ENCODE assay signal across 8 cellular contexts in genomic region chr14:77320238-77320935, GRCh38. TPM values are rescaled to one million over a fixed set of nuclear protein-coding genes. Genes with fewer than 3 reads are reported as not detected.
A peak's percentile ranks its signal among the peaks of the same experiment; 100 is the strongest.
DNase-seq lines count a peak whose midpoint lies in the region; ATAC-seq and TF ChIP-seq lines count a peak whose summit lies in the region.

TSS of gene POMT2 (minus strand) at chr14:77320883. CDS start at chr14:77320681, 202 bp downstream.

- CTCF ChIA-PET in activated CD4-positive, alpha-beta T cell treated with anti-CD3 and anti-CD28 coated beads for 36 hours (lab: Charles Lee): interaction anchor here (0.7 to 2.2 kb wide), 5 partner anchors 14 to 441 kb away, joined by 3 to 10 read pairs (median 7); partner anchors contain the start of genes AHSA1 and SNW1

- peak within 1 kb of the TSS; percentile 98 for H3K4me3 ChIP-seq in choroid plexus epithelial cell (ENCODE audit: low read depth, low read length)

- peak; percentile 98 for DNase-seq in Ammon's horn (ENCODE audit: low spot score)
- peak; percentile 87 for DNase-seq in NCI-H510A (lab: John Stamatoyannopoulos, UW)
- DNase-seq in activated CD4-positive, alpha-beta T cell treated with anti-CD3 and anti-CD28 coated beads for 36 hours: peak; percentile 95
- DNase-seq in choroid plexus epithelial cell (ENCODE audit: low read depth): peak; percentile 90
- DNase-seq in kidney glomerular epithelial cell (lab: John Stamatoyannopoulos, UW): peak; percentile 58
- DNase-seq in stimulated activated CD4-positive, alpha-beta T cell treated with anti-CD3 and anti-CD28 coated beads, Interleukin-1b, Interleukin-23, amount 100 ng/mL, for 24 hours (ENCODE audit: low read depth in 4 of 4, low spot score in 1 of 4): peak; percentile 77 to 88 (median 86)

- POLR2A ChIA-PET in activated CD4-positive, alpha-beta T cell treated with anti-CD3 and anti-CD28 coated beads for 36 hours (lab: Charles Lee): interaction anchor here (0.9 to 1.5 kb wide), 3 partner anchors 16 to 220 kb away, joined by 4 to 10 read pairs (median 8); partner anchors contain the start of genes SAMD15 and TMED8

- no peaks in the 10 kb centered on the region for H3K9me3 Mint-ChIP-seq in activated CD4-positive, alpha-beta T cell treated with anti-CD3 and anti-CD28 coated beads for 36 hours (ENCODE audit: low read depth)

- H3K36me3 Mint-ChIP-seq in activated CD4-positive, alpha-beta T cell treated with anti-CD3 and anti-CD28 coated beads for 36 hours (ENCODE audit: low read depth): no peaks in the 10 kb centered on the region

- no peak for TF ChIP-seq CTCF in choroid plexus epithelial cell (conservative IDR thresholded peaks at IDR 0.05; ENCODE audit: low read depth, low read length)

- H3K4me1 Mint-ChIP-seq in activated CD4-positive, alpha-beta T cell treated with anti-CD3 and anti-CD28 coated beads for 36 hours: peaks cover 19% of the 10 kb centered on the region

- no peaks in the 10 kb centered on the region for H3K27me3 Mint-ChIP-seq in activated CD4-positive, alpha-beta T cell treated with anti-CD3 and anti-CD28 coated beads for 36 hours

- H3K4me3 Mint-ChIP-seq in activated CD4-positive, alpha-beta T cell treated with anti-CD3 and anti-CD28 coated beads for 36 hours: peak within 1 kb of the TSS; percentile 92

- peak within 1 kb of the TSS; percentile 99 for H3K27ac Mint-ChIP-seq in activated CD4-positive, alpha-beta T cell treated with anti-CD3 and anti-CD28 coated beads for 36 hours

- ATAC-seq in GM19035 (IDR thresholded peaks at IDR 0.05; ENCODE audit: unreplicated experiment) (peak; percentile 66), HG03354 (IDR thresholded peaks at IDR 0.05; ENCODE audit: poor library complexity, severe bottlenecking, unreplicated experiment) (peak; percentile 72)
- peak; percentile 53 for ATAC-seq in activated CD4-positive, alpha-beta T cell treated with anti-CD3 and anti-CD28 coated beads for 36 hours

- intact Hi-C loops in activated CD4-positive, alpha-beta T cell treated with anti-CD3 and anti-CD28 coated beads for 36 hours (cut with DNase I, micrococcal nuclease): loop anchor here (1.0 to 5.0 kb wide), 8 partner anchors 17 to 508 kb away; partner anchors contain the start of genes SNW1 (in 2 of the 2), ALKBH1 (in 1 of the 2), ANGEL1 (in 1 of the 2) and IRF2BPL (in 1 of the 2)

RNA-seq across cellular contexts. Expression of gene POMT2, which starts in this region (rescaled TPM):
- total RNA-seq in activated CD4-positive, alpha-beta T cell treated with anti-CD3 and anti-CD28 coated beads for 36 hours: 10 to 100 TPM; 11.7 to 18.2 TPM

Comparison
In these comparisons a context has a peak if more than half of its experiments do, and no peak if none do; other contexts are left out.
1. Peak in every context shown above with its lines: DNase-seq, ATAC-seq and H3K4me3 ChIP-seq.